ENCODE assay signal across 11 cellular contexts in the genomic region with DNA sequence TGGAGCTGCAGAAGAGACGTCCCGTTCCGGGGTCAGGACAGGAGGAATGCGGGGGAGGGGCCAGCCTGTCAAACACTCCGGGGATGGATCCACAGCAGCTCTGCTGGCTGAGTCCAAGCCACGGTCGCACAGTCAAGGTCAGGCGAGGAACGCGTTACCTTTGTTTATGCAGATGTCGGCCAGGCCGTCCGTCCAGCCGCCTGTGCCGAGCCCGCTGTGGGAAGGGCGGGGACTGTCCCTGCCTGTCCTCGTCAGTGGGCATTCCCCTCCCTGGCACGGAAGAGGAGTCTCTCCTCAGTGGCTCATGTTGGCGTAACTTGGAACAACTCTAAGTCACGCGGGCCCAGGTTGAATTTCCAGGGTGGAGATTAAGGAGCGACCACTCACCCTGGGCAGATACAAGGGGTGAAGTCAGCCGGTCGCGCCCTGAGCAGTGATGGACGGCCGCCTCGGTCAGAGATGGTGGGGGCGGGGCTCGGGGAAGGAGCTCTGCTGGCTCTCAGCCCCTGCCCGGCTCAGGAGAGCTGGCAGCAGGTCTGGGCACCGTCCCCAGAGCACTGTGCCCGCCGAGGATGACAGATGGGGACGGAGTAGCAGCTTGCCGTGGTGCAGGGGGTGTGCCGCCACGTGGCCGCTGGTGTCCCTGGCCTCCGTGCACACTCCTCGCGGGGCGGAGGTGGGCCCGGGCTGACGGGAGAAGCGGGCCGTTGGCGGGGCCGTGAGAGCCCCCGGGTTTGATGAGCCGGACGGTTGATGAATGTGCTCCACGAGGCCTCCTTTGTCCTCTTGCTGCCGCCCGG. TPM values are rescaled to one million over a fixed set of nuclear protein-coding genes. Genes with fewer than 3 reads are reported as not detected.
DNase-seq lines count a peak whose midpoint lies in the region; ATAC-seq, FAIRE-seq and TF ChIP-seq lines count a peak whose summit lies in the region.
"Had no signal": no experiment of that assay in that cellular context is flagged by ENCODE, and none has a peak within 500 bp of the region (broad histone marks: within the 10 kb centered on the region; RNA-seq: fewer than 3 reads in every experiment).

No MANE protein-coding gene starts in this region.

- no peaks in the 10 kb centered on the region for H3K36me3 ChIP-seq in H7 (replicated peaks; ENCODE audit: control insufficient read depth, insufficient read depth, low read length)
- peaks cover 52% of the 10 kb centered on the region for H3K36me3 ChIP-seq in WERI-Rb-1

- no peaks in the 10 kb centered on the region for H3K9me3 ChIP-seq in WERI-Rb-1 (ENCODE audit: severe bottlenecking)

- H3K4me3 ChIP-seq in H7 (ENCODE audit: insufficient read depth, low read depth, low read length) (no peak overlapping the region), WERI-Rb-1 (ENCODE audit: low read depth, low read length) (peak overlapping the region; percentile 35)

- no peak for TF ChIP-seq CTCF in WERI-Rb-1 (IDR thresholded peaks at IDR 0.05; ENCODE audit: low read depth, low read length)

- H3K27ac ChIP-seq in WERI-Rb-1, result peak overlapping the region; percentile 95

- intact Hi-C loops in left ventricle myocardium superior (cut with micrococcal nuclease), result no loop called here

- peak; percentile 87 for ATAC-seq in left ventricle myocardium superior
- ATAC-seq in HG03139 (IDR thresholded peaks at IDR 0.05; ENCODE audit: unreplicated experiment), result no peak
- no peak for ATAC-seq in GM19035 (IDR thresholded peaks at IDR 0.05; ENCODE audit: unreplicated experiment)

- no peaks in the 10 kb centered on the region for H3K27me3 ChIP-seq in H7 (ENCODE audit: control insufficient read depth, insufficient read depth, low read length)
- H3K27me3 ChIP-seq in WERI-Rb-1 (ENCODE audit: insufficient read depth, low read depth, severe bottlenecking), result no peaks in the 10 kb centered on the region

- FAIRE-seq in urothelium cell line (lab: Jason Lieb, UNC), result no peak

- DNase-seq in H7 (peak; percentile 70), WERI-Rb-1 (peak; percentile 72), left ventricle myocardium superior (peak; percentile 86), renal cortical epithelial cell (ENCODE audit: low read depth) (peak; percentile 43), urothelium cell line (ENCODE audit: low spot score) (no peak), A172 (ENCODE audit: low spot score) (no peak)
- DNase-seq: effector CD8-positive, alpha-beta T cell; mesendoderm; MM.1S had no signal

RNA-seq across cellular contexts. Expression of gene CACNA1H, which starts 7.3 kb away (rescaled TPM):
- 24.8 and 27.3 TPM in 2 replicates for total RNA-seq in H7 (2014; rRNA removed; shearing (Covaris generic))
- total RNA-seq in left ventricle myocardium superior (3.2 TPM), renal cortical epithelial cell (1.0 and 36.2 TPM in 2 replicates)
- 2.0 and 3.4 TPM in 2 replicates for total RNA-seq in A172 (2014; rRNA removed; shearing (Covaris generic))

Comparison
In these comparisons a context has a peak if more than half of its experiments do, and no peak if none do; other contexts are left out.
1. DNase-seq: peak in H7 (single experiment), WERI-Rb-1 (single experiment), left ventricle myocardium superior (single experiment) and renal cortical epithelial cell (single experiment); none in urothelium cell line (single experiment) and A172 (single experiment).